Comparison of ENCODE assay signal across 22 cellular contexts in the genomic region with DNA sequence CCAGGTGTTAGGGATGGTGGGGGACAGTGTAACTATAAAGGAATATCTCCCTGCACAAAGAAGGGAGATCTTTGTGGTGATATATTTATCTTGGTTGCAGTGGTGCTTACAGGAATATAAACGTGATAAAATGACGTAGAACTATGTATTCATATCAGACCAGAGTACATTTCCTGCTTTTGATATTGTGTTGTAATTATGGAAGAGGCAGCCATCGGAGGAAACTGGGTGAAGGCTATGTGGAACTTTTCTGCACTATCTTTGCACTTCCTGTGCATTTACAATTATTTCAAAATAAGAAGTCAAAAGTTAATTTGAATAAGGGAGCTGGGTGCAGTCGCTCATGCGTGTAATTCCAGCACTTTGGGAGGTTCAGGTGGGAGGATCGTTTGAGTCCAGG.
"Had no signal": no experiment of that assay in that cellular context is flagged by ENCODE, and none has a peak within 500 bp of the region (broad histone marks: within the 10 kb centered on the region; RNA-seq: fewer than 3 reads in every experiment).

No MANE protein-coding gene starts in this region.

- H3K4me3 Mint-ChIP-seq: activated CD4-positive, alpha-beta memory T cell treated with anti-CD3 and anti-CD28 coated beads, Interleukin-2, amount 10 ng/mL, durations not matched to agents 7 days and 5 days; activated naive CD8-positive, alpha-beta T cell; activated T-cell treated with anti-CD3 and anti-CD28 coated beads, Interleukin-2, amount 50 U/mL, for 24 hours; memory B cell; naive thymus-derived CD8-positive, alpha-beta T cell; type B pancreatic cell had no signal

- H3K27ac Mint-ChIP-seq: activated CD4-positive, alpha-beta memory T cell treated with anti-CD3 and anti-CD28 coated beads, Interleukin-2, amount 10 ng/mL, durations not matched to agents 7 days and 5 days; activated naive CD8-positive, alpha-beta T cell; activated T-cell treated with anti-CD3 and anti-CD28 coated beads, Interleukin-2, amount 50 U/mL, for 24 hours; memory B cell; naive thymus-derived CD8-positive, alpha-beta T cell; type B pancreatic cell had no signal

- H3K9me3 Mint-ChIP-seq: activated CD4-positive, alpha-beta memory T cell treated with anti-CD3 and anti-CD28 coated beads, Interleukin-2, amount 10 ng/mL, durations not matched to agents 7 days and 5 days; activated T-cell treated with anti-CD3 and anti-CD28 coated beads, Interleukin-2, amount 50 U/mL, for 24 hours; memory B cell; naive thymus-derived CD8-positive, alpha-beta T cell; type B pancreatic cell had no signal

- H3K27ac ChIP-seq: coronary artery, neutrophil had no signal

- H3K36me3 ChIP-seq: neutrophil had no signal

- H3K4me3 ChIP-seq: coronary artery had no signal

- H3K36me3 Mint-ChIP-seq: type B pancreatic cell had no signal

- H3K4me1 Mint-ChIP-seq: activated CD4-positive, alpha-beta memory T cell treated with anti-CD3 and anti-CD28 coated beads, Interleukin-2, amount 10 ng/mL, durations not matched to agents 7 days and 5 days; naive thymus-derived CD8-positive, alpha-beta T cell had no signal

- DNase-seq: activated CD4-positive, alpha-beta memory T cell treated with anti-CD3 and anti-CD28 coated beads, Interleukin-2, amount 10 ng/mL, durations not matched to agents 7 days and 5 days; activated CD4-positive, alpha-beta T cell treated with anti-CD3 and anti-CD28 coated beads for 4 hours; activated effector memory CD4-positive, alpha-beta T cell treated with anti-CD3 and anti-CD28 coated beads, Interleukin-2, amount 50 U/mL, for 16 hours; activated T-cell treated with anti-CD3 and anti-CD28 coated beads, Interleukin-2, amount 50 U/mL, for 24 hours; amniotic stem cell; caudate nucleus; effector memory CD4-positive, alpha-beta T cell; foreskin melanocyte; left cardiac atrium; naive thymus-derived CD8-positive, alpha-beta T cell; retina; stimulated activated CD4-positive, alpha-beta T cell treated with anti-CD3 and anti-CD28 coated beads, Interleukin-15, amount 100 ng/mL, for 24 hours; stimulated activated CD4-positive, alpha-beta T cell treated with anti-CD3 and anti-CD28 coated beads, Interleukin-4, amount 100 ng/mL, for 24 hours; stimulated activated naive CD8-positive, alpha-beta T cell treated with anti-CD3 and anti-CD28 coated beads, Interleukin-15, Interleukin-2, amounts not matched to agents 100 U/mL and 50 U/mL, for 24 hours; T-helper 1 cell; T1000 had no signal

- H3K27me3 ChIP-seq: neutrophil had no signal

- ATAC-seq: left cardiac atrium; naive thymus-derived CD8-positive, alpha-beta T cell; SK-N-SH treated with all-trans-retinoic acid at 6 μM for 48 hours; stimulated activated naive CD8-positive, alpha-beta T cell treated with anti-CD3 and anti-CD28 coated beads, Interleukin-15, Interleukin-2, amounts not matched to agents 100 U/mL and 50 U/mL, for 24 hours had no signal

- H3K27me3 Mint-ChIP-seq: activated CD4-positive, alpha-beta memory T cell treated with anti-CD3 and anti-CD28 coated beads, Interleukin-2, amount 10 ng/mL, durations not matched to agents 7 days and 5 days; activated naive CD8-positive, alpha-beta T cell; activated T-cell treated with anti-CD3 and anti-CD28 coated beads, Interleukin-2, amount 50 U/mL, for 24 hours; memory B cell; naive thymus-derived CD8-positive, alpha-beta T cell; type B pancreatic cell had no signal

- H3K9me3 ChIP-seq: neutrophil had no signal
